ENCODE assay signal across 8 cellular contexts in the genomic region with DNA sequence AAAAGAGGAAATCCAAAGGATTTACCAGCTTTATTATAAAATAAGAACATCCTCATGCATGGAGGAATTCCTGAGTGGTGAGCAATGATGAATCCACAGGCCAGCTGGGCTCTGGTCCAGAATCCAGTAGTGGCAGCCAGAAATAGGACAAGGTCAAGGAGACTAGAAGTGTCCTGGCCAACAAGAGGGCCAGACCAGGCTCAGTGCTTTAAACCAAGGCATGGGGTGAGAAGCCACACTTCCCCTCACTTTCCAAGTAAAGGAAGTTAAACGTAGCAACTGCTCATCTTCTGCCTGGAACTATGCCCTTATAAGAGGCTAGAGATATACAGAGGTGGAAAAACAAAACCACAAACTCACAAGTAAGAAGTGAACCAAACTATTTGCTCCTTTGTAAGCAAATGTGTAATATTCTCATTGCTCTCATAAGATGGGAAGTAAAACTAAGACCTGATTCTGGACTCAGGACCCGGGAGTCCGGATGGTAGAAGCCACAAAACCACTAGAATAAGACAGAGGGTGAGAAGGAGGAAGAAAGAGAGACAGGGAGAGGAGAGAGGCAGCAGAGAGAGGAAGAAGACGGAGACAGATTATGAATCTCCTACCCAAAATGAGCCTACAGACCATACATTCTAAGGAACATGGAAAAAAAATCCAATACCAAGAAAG.
DNase-seq lines count a peak whose midpoint lies in the region; ATAC-seq and TF ChIP-seq lines count a peak whose summit lies in the region.

No MANE protein-coding gene starts in this region.

- WGBS in ovary, 3 donors = 38 to 53% (median 40%) methylated on average over 4 of the region's 4 CpGs

- H3K4me1 ChIP-seq in RWPE2 (ENCODE audit: insufficient read depth, poor library complexity, severe bottlenecking) = peaks cover 17% of the 10 kb centered on the region
- H3K4me1 ChIP-seq in ovary (ENCODE audit: insufficient read depth) = peaks cover 19% of the 10 kb centered on the region

- no peak for TF ChIP-seq POLR2A in ovary (IDR thresholded peaks at IDR 0.05)

- peaks cover 6% of the 10 kb centered on the region for H3K9me3 Mint-ChIP-seq in activated T-cell treated with anti-CD3 and anti-CD28 coated beads, Interleukin-2, amount 50 U/mL, for 4 hours

- peaks cover 21% of the 10 kb centered on the region for H3K4me1 Mint-ChIP-seq in activated T-cell treated with anti-CD3 and anti-CD28 coated beads, Interleukin-2, amount 50 U/mL, for 4 hours (ENCODE audit: low read depth)

- H3K4me3 ChIP-seq in RWPE2 (ENCODE audit: severe bottlenecking) = no peak overlapping the region
- H3K4me3 ChIP-seq in epithelial cell of proximal tubule (ENCODE audit: low read depth, low read length) = no peak overlapping the region
- no peak overlapping the region for H3K4me3 ChIP-seq in ovary

- peak; percentile 93 for DNase-seq in EL
- no peak for DNase-seq in RWPE2 (ENCODE audit: low spot score)
- peak; percentile 67 for DNase-seq in epithelial cell of proximal tubule (ENCODE audit: low read depth)
- peak; percentile 83 to 90 (median 88) for DNase-seq in ovary
- DNase-seq in activated T-cell treated with anti-CD3 and anti-CD28 coated beads, Interleukin-2, amount 50 U/mL, for 4 hours = no peak
- DNase-seq in NCI-H2081 treated with DMSO at 0.1 percent for 48 hours (lab: John Stamatoyannopoulos, UW) = no peak
- DNase-seq in NCI-H446 treated with DMSO at 0.1 percent for 48 hours (lab: John Stamatoyannopoulos, UW) = no peak

- H3K4me3 Mint-ChIP-seq in activated T-cell treated with anti-CD3 and anti-CD28 coated beads, Interleukin-2, amount 50 U/mL, for 4 hours = no peak overlapping the region

- ATAC-seq in RWPE2 (ENCODE audit: low read depth) (peak; percentile 86), HG03469 (IDR thresholded peaks at IDR 0.05; ENCODE audit: unreplicated experiment) (no peak)
- no peak for ATAC-seq in activated T-cell treated with anti-CD3 and anti-CD28 coated beads, Interleukin-2, amount 50 U/mL, for 4 hours

- TF ChIP-seq CTCF in RWPE2 (IDR thresholded peaks at IDR 0.05; ENCODE audit: poor library complexity, severe bottlenecking) = no peak
- TF ChIP-seq CTCF in epithelial cell of proximal tubule (conservative IDR thresholded peaks at IDR 0.05; ENCODE audit: low read depth, low read length) = no peak
- TF ChIP-seq CTCF in ovary (IDR thresholded peaks at IDR 0.05) = no peak

- H3K36me3 ChIP-seq in RWPE2 (ENCODE audit: low read depth) (no peaks in the 10 kb centered on the region; the same call in 1 of the 2 replicates), ovary (no peaks in the 10 kb centered on the region)

- peaks cover 20% of the 10 kb centered on the region for H3K9me3 ChIP-seq in RWPE2 (ENCODE audit: severe bottlenecking)
- no peaks in the 10 kb centered on the region for H3K9me3 ChIP-seq in ovary

- peaks cover 2% of the 10 kb centered on the region for H3K27me3 Mint-ChIP-seq in activated T-cell treated with anti-CD3 and anti-CD28 coated beads, Interleukin-2, amount 50 U/mL, for 4 hours (ENCODE audit: low read depth)

- H3K27ac ChIP-seq in RWPE2 (ENCODE audit: poor library complexity, severe bottlenecking) = peak overlapping the region; percentile 64
- H3K27ac ChIP-seq in ovary = peak overlapping the region in 1 of 2 donors; percentile 68

- intact Hi-C loops in ovary (cut with DNase I) = no loop called here

- no peak for TF ChIP-seq EP300 in ovary (IDR thresholded peaks at IDR 0.05)

- H3K36me3 Mint-ChIP-seq in activated T-cell treated with anti-CD3 and anti-CD28 coated beads, Interleukin-2, amount 50 U/mL, for 4 hours (ENCODE audit: insufficient read depth) = peaks cover 4% of the 10 kb centered on the region

- H3K27me3 ChIP-seq in RWPE2 (ENCODE audit: insufficient read depth, poor library complexity, severe bottlenecking) (no peaks in the 10 kb centered on the region), ovary (no peaks in the 10 kb centered on the region)

Comparison
In these comparisons a context has a peak if more than half of its experiments do, and no peak if none do; other contexts are left out.
1. DNase-seq: peak in EL (single experiment), epithelial cell of proximal tubule (single experiment) and ovary (5 of 5); none in RWPE2 (single experiment), activated T-cell treated with anti-CD3 and anti-CD28 coated beads, Interleukin-2, amount 50 U/mL, for 4 hours (single experiment), NCI-H2081 treated with DMSO at 0.1 percent for 48 hours (single experiment) and NCI-H446 treated with DMSO at 0.1 percent for 48 hours (single experiment).